1 cellular context compared by ENCODE assay signal in the genomic region with DNA sequence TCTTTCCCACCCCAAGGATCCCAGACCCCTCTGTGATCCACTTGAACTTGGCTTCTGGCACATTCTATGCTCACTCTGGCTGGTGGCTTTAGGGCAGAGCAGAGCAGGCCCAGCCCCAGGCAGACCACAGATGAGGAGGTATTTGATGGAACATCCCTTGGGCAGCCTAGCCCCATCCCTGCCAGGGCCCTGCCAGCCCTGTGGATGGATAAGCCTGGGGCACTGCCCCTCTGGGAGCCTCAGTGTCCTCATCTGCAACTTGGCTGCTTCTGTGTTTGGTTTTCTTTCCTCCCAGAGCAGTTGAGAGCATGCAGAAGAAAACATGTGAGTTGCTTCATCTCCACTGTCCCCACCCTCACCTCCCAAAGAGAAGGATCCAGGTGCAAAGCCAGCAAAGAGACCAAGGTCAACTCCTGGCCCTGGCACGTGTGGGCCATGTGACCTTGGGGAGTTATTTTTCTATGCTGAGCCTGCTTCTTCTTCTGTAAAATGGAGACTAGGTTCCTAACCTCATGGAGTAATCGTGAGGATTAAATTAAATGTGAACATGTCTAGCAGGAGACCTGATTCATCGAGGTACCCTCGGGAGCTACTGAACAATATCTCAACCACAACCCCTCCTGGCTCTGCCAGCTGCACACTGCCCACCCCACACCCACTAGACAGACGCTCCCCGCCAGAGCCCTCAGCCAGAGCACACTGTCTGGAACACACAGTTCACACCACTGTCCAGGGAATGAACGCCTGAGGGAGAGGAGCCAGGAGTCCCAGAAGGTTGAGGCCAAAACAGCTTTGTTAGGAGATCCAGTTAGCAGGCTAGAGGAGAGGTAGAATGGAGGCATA.
TF ChIP-seq lines count a peak whose summit lies in the region.

No MANE protein-coding gene starts in this region.

TF ChIP-seq in H1, 55 proteins besides CTCF, POLR2A, EP300 and RAD21:
- TF ChIP-seq CTBP2 (IDR thresholded peaks at IDR 0.05; ENCODE audit: borderline replicate concordance, insufficient read depth, insufficient read length, low read length), result no peak
- no peak for TF ChIP-seq RNF2 (IDR thresholded peaks at IDR 0.05; ENCODE audit: borderline replicate concordance, low read depth, low read length, missing control alignments, poor library complexity, severe bottlenecking)
- TF ChIP-seq SIN3A (conservative IDR thresholded peaks at IDR 0.05 in 1 of 2, IDR thresholded peaks at IDR 0.05 in 1 of 2; ENCODE audit: low read depth in 1 of 2, low read length in 2 of 2), result no peak
- no peak for TF ChIP-seq CEBPB (IDR thresholded peaks at IDR 0.05; ENCODE audit: low read depth, low read length)
- no peak for TF ChIP-seq GTF2F1 (IDR thresholded peaks at IDR 0.05; ENCODE audit: borderline replicate concordance, low read depth, low read length)
- no peak for TF ChIP-seq SAP30 (IDR thresholded peaks at IDR 0.05; ENCODE audit: insufficient read depth, insufficient replicate concordance, low read length)
- TF ChIP-seq, protein P1, sequence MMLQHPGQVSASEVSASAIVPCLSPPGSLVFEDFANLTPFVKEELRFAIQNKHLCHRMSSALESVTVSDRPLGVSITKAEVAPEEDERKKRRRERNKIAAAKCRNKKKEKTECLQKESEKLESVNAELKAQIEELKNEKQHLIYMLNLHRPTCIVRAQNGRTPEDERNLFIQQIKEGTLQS (IDR thresholded peaks at IDR 0.05; ENCODE audit: insufficient read depth, low read depth, low read length), result no peak
